24 cellular contexts compared by ENCODE assay signal in genomic region chr12:7242176-7243101, GRCh38.
"Had no signal": no experiment of that assay in that cellular context is flagged by ENCODE, and none has a peak within 500 bp of the region (broad histone marks: within the 10 kb centered on the region; RNA-seq: fewer than 3 reads in every experiment).

No MANE protein-coding gene starts in this region.

- H3K36me3 Mint-ChIP-seq: activated naive CD8-positive, alpha-beta T cell treated with anti-CD3 and anti-CD28 coated beads for 36 hours; stimulated activated naive B cell treated with anti-CD40 and anti-IgM and Interleukin-4, amounts not matched to agents 10 μg/mL and 1 μg/mL and 100 μg/mL, for 72 hours had no signal

- H3K4me3 ChIP-seq: esophagus squamous epithelium, gastrocnemius medialis, pancreas, psoas muscle, right atrium auricular region, transverse colon had no signal

- H3K27ac ChIP-seq: esophagus squamous epithelium, gastrocnemius medialis, pancreas, psoas muscle, right atrium auricular region, transverse colon had no signal

- H3K4me1 ChIP-seq: esophagus squamous epithelium, gastrocnemius medialis, pancreas, psoas muscle, right atrium auricular region, transverse colon had no signal

- H3K27ac Mint-ChIP-seq: activated naive CD8-positive, alpha-beta T cell treated with anti-CD3 and anti-CD28 coated beads for 36 hours; activated T-helper 2 cell treated with anti-CD3 and anti-CD28 coated beads, Interferon-gamma antibody, Interleukin-2, Interleukin-4, amounts not matched to agents 10 μg/mL and 5 μg/mL and 100 μg/mL, durations not matched to agents 14 hours and 24 hours and 36 hours; nephron; stimulated activated naive B cell treated with anti-CD40 and anti-IgM and Interleukin-4, amounts not matched to agents 10 μg/mL and 1 μg/mL and 100 μg/mL, for 72 hours; WTC11 had no signal

- H3K4me3 Mint-ChIP-seq: activated naive CD8-positive, alpha-beta T cell treated with anti-CD3 and anti-CD28 coated beads for 36 hours; activated T-cell treated with anti-CD3 and anti-CD28 coated beads, Interleukin-2, amount 50 U/mL, for 4 hours; nephron; stimulated activated naive B cell treated with anti-CD40 and anti-IgM and Interleukin-4, amounts not matched to agents 10 μg/mL and 1 μg/mL and 100 μg/mL, for 72 hours; WTC11 had no signal

- H3K27me3 ChIP-seq: esophagus squamous epithelium, gastrocnemius medialis, pancreas, right atrium auricular region, transverse colon had no signal

- H3K9me3 ChIP-seq: esophagus squamous epithelium, gastrocnemius medialis, pancreas, psoas muscle had no signal

- DNase-seq: activated CD4-positive, alpha-beta T cell treated with anti-CD3 and anti-CD28 coated beads, Interleukin-2, amount 50 U/mL, for 48 hours; activated CD8-positive, alpha-beta memory T cell treated with anti-CD3 and anti-CD28 coated beads, Interleukin-2, amount 50 U/mL, for 48 hours; activated naive CD4-positive, alpha-beta T cell; activated naive CD8-positive, alpha-beta T cell treated with anti-CD3 and anti-CD28 coated beads for 36 hours; activated T-cell treated with anti-CD3 and anti-CD28 coated beads, Interleukin-2, amount 50 U/mL, for 4 hours; central memory CD4-positive, alpha-beta T cell; dermis blood vessel endothelial cell; effector CD8-positive, alpha-beta T cell; esophagus squamous epithelium; gastrocnemius medialis; hypothalamus; left ventricle myocardium superior; midbrain; pancreas; psoas muscle; stimulated activated CD4-positive, alpha-beta T cell treated with anti-CD3 and anti-CD28 coated beads, Interleukin-1b, Interleukin-23, amount 100 ng/mL, for 48 hours; stimulated activated naive B cell treated with anti-CD40 and anti-IgM and Interleukin-4, amounts not matched to agents 10 μg/mL and 1 μg/mL and 100 μg/mL, for 72 hours; transverse colon had no signal

- H3K36me3 ChIP-seq: esophagus squamous epithelium, gastrocnemius medialis, pancreas, right atrium auricular region, transverse colon had no signal

- H3K9me3 Mint-ChIP-seq: activated T-helper 2 cell treated with anti-CD3 and anti-CD28 coated beads, Interferon-gamma antibody, Interleukin-2, Interleukin-4, amounts not matched to agents 10 μg/mL and 5 μg/mL and 100 μg/mL, durations not matched to agents 14 hours and 24 hours and 36 hours; nephron; stimulated activated naive B cell treated with anti-CD40 and anti-IgM and Interleukin-4, amounts not matched to agents 10 μg/mL and 1 μg/mL and 100 μg/mL, for 72 hours had no signal

- H3K4me1 Mint-ChIP-seq: activated naive CD8-positive, alpha-beta T cell treated with anti-CD3 and anti-CD28 coated beads for 36 hours; nephron; stimulated activated naive B cell treated with anti-CD40 and anti-IgM and Interleukin-4, amounts not matched to agents 10 μg/mL and 1 μg/mL and 100 μg/mL, for 72 hours had no signal

- FAIRE-seq: endothelial cell of umbilical vein, islet of Langerhans, pancreas had no signal

- ATAC-seq: activated T-cell treated with anti-CD3 and anti-CD28 coated beads, Interleukin-2, amount 50 U/mL, for 4 hours; gastrocnemius medialis; left ventricle myocardium superior; pancreas; psoas muscle; stimulated activated naive B cell treated with anti-CD40 and anti-IgM and Interleukin-4, amounts not matched to agents 10 μg/mL and 1 μg/mL and 100 μg/mL, for 72 hours; WTC11 had no signal
